In the genomic region with DNA sequence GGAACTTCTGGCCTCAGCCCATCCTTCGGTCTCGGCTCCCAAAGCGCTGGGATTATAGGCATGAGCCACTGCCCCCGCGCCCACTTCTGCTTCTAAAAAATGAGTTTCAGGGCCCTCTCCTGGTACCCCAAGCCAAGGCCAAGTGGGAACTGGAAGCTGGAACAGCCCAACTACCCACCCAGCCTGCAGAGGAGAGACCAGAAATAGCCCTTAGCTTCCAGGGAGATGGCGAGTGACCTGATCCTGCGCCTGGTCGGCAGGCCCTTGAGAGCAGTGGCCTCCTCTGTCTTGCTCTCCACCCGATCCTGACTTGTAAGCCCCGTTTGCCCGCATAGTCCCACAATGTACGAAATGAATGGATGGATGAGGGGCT, we compare ENCODE assay signal across 9 cellular contexts. TPM values are rescaled to one million over a fixed set of nuclear protein-coding genes. Genes with fewer than 3 reads are reported as not detected.
A peak's percentile ranks its signal among the peaks of the same experiment; 100 is the strongest.
DNase-seq lines count a peak whose midpoint lies in the region; ATAC-seq and TF ChIP-seq lines count a peak whose summit lies in the region.
"Had no signal": no experiment of that assay in that cellular context is flagged by ENCODE, and none has a peak within 500 bp of the region (broad histone marks: within the 10 kb centered on the region; RNA-seq: fewer than 3 reads in every experiment).

No MANE protein-coding gene starts in this region.

- peak overlapping the region; percentile 97 for H2BK15ac ChIP-seq in mesenchymal stem cell (ENCODE audit: low read depth, poor library complexity, severe bottlenecking)

- H4K91ac ChIP-seq in mesenchymal stem cell (ENCODE audit: low read length), result peak overlapping the region; percentile 96

- H3K9me3 Mint-ChIP-seq in activated CD4-positive, alpha-beta T cell treated with anti-CD3 and anti-CD28 coated beads for 36 hours (ENCODE audit: low read depth), result no peaks in the 10 kb centered on the region
- no peaks in the 10 kb centered on the region for H3K9me3 Mint-ChIP-seq in activated T-helper 17 cell treated with anti-CD3 and anti-CD28 coated beads, Interleukin-2, amount 50 U/mL, for 72 hours

- peak overlapping the region; percentile 72 for H3K27ac ChIP-seq in mesenchymal stem cell (ENCODE audit: low read length, poor library complexity, severe bottlenecking)
- peak overlapping the region; percentile 96 for H3K27ac ChIP-seq in suprapubic skin

- H3K4me3 Mint-ChIP-seq in activated CD4-positive, alpha-beta T cell treated with anti-CD3 and anti-CD28 coated beads for 36 hours, result peak overlapping the region; percentile 8
- peak overlapping the region; percentile 42 for H3K4me3 Mint-ChIP-seq in activated T-helper 17 cell treated with anti-CD3 and anti-CD28 coated beads, Interleukin-2, amount 50 U/mL, for 72 hours

- H3K4me1 ChIP-seq in mesenchymal stem cell (ENCODE audit: control insufficient read depth, insufficient read depth, low read depth, low read length) (peaks cover 33% of the 10 kb centered on the region), suprapubic skin (peaks cover 45% of the 10 kb centered on the region)

- peaks cover 8% of the 10 kb centered on the region for H3K27me3 Mint-ChIP-seq in activated CD4-positive, alpha-beta T cell treated with anti-CD3 and anti-CD28 coated beads for 36 hours
- peaks cover 32% of the 10 kb centered on the region for H3K27me3 Mint-ChIP-seq in activated T-helper 17 cell treated with anti-CD3 and anti-CD28 coated beads, Interleukin-2, amount 50 U/mL, for 72 hours

- H3K4me3 ChIP-seq in mesenchymal stem cell (ENCODE audit: insufficient read depth in 1 of 2, low read depth in 1 of 2, low read length in 2 of 2) (peak overlapping the region in 1 of 2 experiments; percentile 44), suprapubic skin (peak overlapping the region; percentile 53)

- H3K27me3 ChIP-seq in mesenchymal stem cell (ENCODE audit: control insufficient read depth in 1 of 2, insufficient read depth in 1 of 2, low read length in 2 of 2) (peaks cover 0 to 3% of the 10 kb centered on the region in 2 experiments), suprapubic skin (no peaks in the 10 kb centered on the region)

- H2BK12ac ChIP-seq in mesenchymal stem cell (ENCODE audit: low read length in 2 of 2), result peak overlapping the region; percentile 88 to 99

- no peak overlapping the region for H3K4me2 ChIP-seq in mesenchymal stem cell (ENCODE audit: low read length, poor library complexity, severe bottlenecking)

- H3K4me1 Mint-ChIP-seq in activated CD4-positive, alpha-beta T cell treated with anti-CD3 and anti-CD28 coated beads for 36 hours, result peaks cover 5% of the 10 kb centered on the region
- peaks cover 4% of the 10 kb centered on the region for H3K4me1 Mint-ChIP-seq in activated T-helper 17 cell treated with anti-CD3 and anti-CD28 coated beads, Interleukin-2, amount 50 U/mL, for 72 hours

- H3K9me3 ChIP-seq in mesenchymal stem cell (ENCODE audit: control insufficient read depth, low read length) (no peaks in the 10 kb centered on the region), suprapubic skin (no peaks in the 10 kb centered on the region)

- H2AFZ ChIP-seq in mesenchymal stem cell (ENCODE audit: low read depth, low read length), result peak overlapping the region; percentile 7

- CTCF ChIA-PET in activated CD4-positive, alpha-beta T cell treated with anti-CD3 and anti-CD28 coated beads for 36 hours (lab: Charles Lee), result interaction anchor here (0.7 to 9.3 kb wide), 23 partner anchors 9 to 299 kb away, joined by 3 to 127 read pairs (median 4); no protein-coding TSS in a partner anchor

- H3K36me3 Mint-ChIP-seq in activated CD4-positive, alpha-beta T cell treated with anti-CD3 and anti-CD28 coated beads for 36 hours (ENCODE audit: low read depth), result no peaks in the 10 kb centered on the region
- no peaks in the 10 kb centered on the region for H3K36me3 Mint-ChIP-seq in activated T-helper 17 cell treated with anti-CD3 and anti-CD28 coated beads, Interleukin-2, amount 50 U/mL, for 72 hours (ENCODE audit: low read depth)

- peak overlapping the region; percentile 72 to 92 for H3K18ac ChIP-seq in mesenchymal stem cell (ENCODE audit: low read depth in 1 of 2, low read length in 2 of 2)

- POLR2A ChIA-PET in activated CD4-positive, alpha-beta T cell treated with anti-CD3 and anti-CD28 coated beads for 36 hours (lab: Charles Lee), result interaction anchor here (0.9 kb wide), 1 partner anchor 83 kb away, joined by 3 read pairs; no protein-coding TSS in a partner anchor

- TF ChIP-seq POLR2A in suprapubic skin (IDR thresholded peaks at IDR 0.05), result no peak

- TF ChIP-seq CTCF in suprapubic skin (IDR thresholded peaks at IDR 0.05), result no peak

- H3K9ac ChIP-seq in mesenchymal stem cell (ENCODE audit: low read length), result peak overlapping the region; percentile 45

- peak overlapping the region; percentile 51 for H2BK120ac ChIP-seq in mesenchymal stem cell (ENCODE audit: low read depth, low read length)

- TF ChIP-seq EP300 in suprapubic skin (IDR thresholded peaks at IDR 0.05), result no peak

- no peaks in the 10 kb centered on the region for H3K36me3 ChIP-seq in mesenchymal stem cell (ENCODE audit: control insufficient read depth in 1 of 2, insufficient read depth in 2 of 2, low read depth in 1 of 2, low read length in 2 of 2)
- H3K36me3 ChIP-seq in suprapubic skin, result no peaks in the 10 kb centered on the region

- no peak for DNase-seq in activated CD4-positive, alpha-beta T cell treated with anti-CD3 and anti-CD28 coated beads for 36 hours
- DNase-seq in activated CD4-positive, alpha-beta T cell treated with anti-CD3 and anti-CD28 coated beads, Interleukin-2, amount 50 U/mL, for 48 hours, result no peak
- DNase-seq in mesenchymal stem cell (no peak), suprapubic skin (ENCODE audit: low spot score in 2 of 2) (no peak), putamen (ENCODE audit: low spot score) (no peak)
- no peak for DNase-seq in effector CD8-positive, alpha-beta T cell (lab: John Stamatoyannopoulos, UW)

- no peak for ATAC-seq in activated CD4-positive, alpha-beta T cell treated with anti-CD3 and anti-CD28 coated beads for 36 hours
- no peak for ATAC-seq in activated T-helper 17 cell treated with anti-CD3 and anti-CD28 coated beads, Interleukin-2, amount 50 U/mL, for 72 hours (replicated peaks)
- ATAC-seq in GM21786 (IDR thresholded peaks at IDR 0.05; ENCODE audit: unreplicated experiment), result no peak

- no peak overlapping the region for H3K27ac Mint-ChIP-seq in activated CD4-positive, alpha-beta T cell treated with anti-CD3 and anti-CD28 coated beads for 36 hours
- H3K27ac Mint-ChIP-seq in activated T-helper 17 cell treated with anti-CD3 and anti-CD28 coated beads, Interleukin-2, amount 50 U/mL, for 72 hours, result no peak overlapping the region

- H2BK5ac ChIP-seq in mesenchymal stem cell (ENCODE audit: low read depth, low read length, poor library complexity, severe bottlenecking), result peak overlapping the region; percentile 33

- H2AK5ac ChIP-seq in mesenchymal stem cell (ENCODE audit: low read length, severe bottlenecking), result peak overlapping the region; percentile 79

- peak overlapping the region; percentile 89 for H4K8ac ChIP-seq in mesenchymal stem cell (ENCODE audit: low read length)

- 89% methylated on average over 12 of the region's 12 CpGs for WGBS in mesenchymal stem cell
- WGBS in suprapubic skin, result 91% methylated on average over 12 of the region's 12 CpGs

- H3K79me1 ChIP-seq in mesenchymal stem cell (replicated peaks; ENCODE audit: low read length, poor library complexity, severe bottlenecking), result no peaks in the 10 kb centered on the region

- H3K14ac ChIP-seq in mesenchymal stem cell (ENCODE audit: low read length in 2 of 2), result no peak overlapping the region

- no peak overlapping the region for H3K23ac ChIP-seq in mesenchymal stem cell (ENCODE audit: low read length in 2 of 2)

- intact Hi-C loops in activated CD4-positive, alpha-beta T cell treated with anti-CD3 and anti-CD28 coated beads for 36 hours (cut with DNase I, micrococcal nuclease), result no loop called here

- peak overlapping the region; percentile 61 to 90 for H3K4ac ChIP-seq in mesenchymal stem cell (ENCODE audit: low read depth in 1 of 2, low read length in 2 of 2)

RNA-seq across cellular contexts. Expression of gene PLEKHG6, which starts 31.2 kb away (rescaled TPM):
- total RNA-seq in activated CD4-positive, alpha-beta T cell treated with anti-CD3 and anti-CD28 coated beads for 36 hours, result not detected
- not detected for total RNA-seq in activated T-helper 17 cell treated with anti-CD3 and anti-CD28 coated beads, Interleukin-2, amount 50 U/mL, for 72 hours
- polyA plus RNA-seq in mesenchymal stem cell (2013, experiment 1 of 2), result 0.15 TPM
- 0.23 TPM for polyA plus RNA-seq in mesenchymal stem cell (2013, experiment 2 of 2)
- 10 to 100 TPM; 12.4 to 29.9 (median 27.8) TPM for total RNA-seq in suprapubic skin
- total RNA-seq: glomerular endothelial cell had no signal

Comparison
In these comparisons a context has a peak if more than half of its experiments do, and no peak if none do; other contexts are left out.
1. RNA of gene PLEKHG6, which starts 31.2 kb away (total RNA-seq): 12.4 to 29.9 TPM in suprapubic skin; not detected in activated T-helper 17 cell treated with anti-CD3 and anti-CD28 coated beads, Interleukin-2, amount 50 U/mL, for 72 hours and not detected in activated CD4-positive, alpha-beta T cell treated with anti-CD3 and anti-CD28 coated beads for 36 hours; every median in the first group is over 10 times any median in the second.